18 cellular contexts compared by ENCODE assay signal in genomic region chr22:50262973-50263617, GRCh38. TPM values are rescaled to one million over a fixed set of nuclear protein-coding genes. Genes with fewer than 3 reads are reported as not detected.
A peak's percentile ranks its signal among the peaks of the same experiment; 100 is the strongest.
DNase-seq lines count a peak whose midpoint lies in the region; ATAC-seq and TF ChIP-seq lines count a peak whose summit lies in the region.
"Had no signal": no experiment of that assay in that cellular context is flagged by ENCODE, and none has a peak within 500 bp of the region (broad histone marks: within the 10 kb centered on the region; RNA-seq: fewer than 3 reads in every experiment).

No MANE protein-coding gene starts in this region.

- H4K91ac ChIP-seq in neuronal stem cell (ENCODE audit: low read depth, low read length, poor library complexity) = peak overlapping the region; percentile 26

- H3K27ac ChIP-seq in GM23338 (ENCODE audit: low read depth) (no peak overlapping the region), OCI-LY7 (ENCODE audit: low read depth, low read length, poor library complexity, severe bottlenecking) (peak overlapping the region; percentile 63), neuronal stem cell (replicated peaks; ENCODE audit: low read length) (no peak overlapping the region), prostate gland (no peak overlapping the region)
- H3K27ac ChIP-seq: KMS-11, neural progenitor cell had no signal

- peak overlapping the region; percentile 99 for H2AK5ac ChIP-seq in neuronal stem cell (ENCODE audit: low read depth, low read length)

- no peak overlapping the region for H3K4ac ChIP-seq in neuronal stem cell (ENCODE audit: low read length)

- peak overlapping the region; percentile 88 for H2BK120ac ChIP-seq in neuronal stem cell (ENCODE audit: low read depth, low read length)

- H3K14ac ChIP-seq in neuronal stem cell (ENCODE audit: low read length) = peak overlapping the region; percentile 67

- CTCF ChIA-PET in OCI-LY7 (lab: Charles Lee; ENCODE audit: unreplicated experiment) = interaction anchor here (0.6 kb wide), 1 partner anchor 58 kb away, joined by 3 read pairs; no protein-coding TSS in a partner anchor

- intact Hi-C loops in OCI-LY7 (cut with micrococcal nuclease; ENCODE audit: unreplicated experiment) (no loop called here), prostate gland (cut with DNase I) (no loop called here)

- no peaks in the 10 kb centered on the region for H3K9me3 ChIP-seq in OCI-LY7 (ENCODE audit: low read length)
- peaks cover 4% of the 10 kb centered on the region in 2 donors for H3K9me3 ChIP-seq in neuronal stem cell (replicated peaks in 1 of 2; ENCODE audit: control insufficient read depth in 2 of 2, insufficient read depth in 1 of 2, low read depth in 1 of 2, low read length in 2 of 2)
- H3K9me3 ChIP-seq in prostate gland = no peaks in the 10 kb centered on the region

- H2BK5ac ChIP-seq in neuronal stem cell (ENCODE audit: low read length) = peak overlapping the region; percentile 98

- POLR2A ChIA-PET in OCI-LY7 (lab: Charles Lee) = no interaction called here

- no peaks in the 10 kb centered on the region for H3K9me3 Mint-ChIP-seq in GM23338

- H3K18ac ChIP-seq in neuronal stem cell (ENCODE audit: low read length) = peak overlapping the region; percentile 96

- no peak overlapping the region for H3K4me3 ChIP-seq in GM23338
- no peak overlapping the region for H3K4me3 ChIP-seq in OCI-LY7 (ENCODE audit: low read depth, low read length, poor library complexity, severe bottlenecking)
- no peak overlapping the region for H3K4me3 ChIP-seq in neuronal stem cell (ENCODE audit: low read length in 2 of 2)
- H3K4me3 ChIP-seq in prostate gland = no peak overlapping the region
- H3K4me3 ChIP-seq: neural progenitor cell had no signal

- no peak overlapping the region for H4K8ac ChIP-seq in neuronal stem cell (ENCODE audit: low read depth, low read length)

- peak overlapping the region; percentile 89 for H2BK12ac ChIP-seq in neuronal stem cell (ENCODE audit: low read length)

- no TSS peak for BruUV-seq in OCI-LY7 (replicated peaks; lab: Mats Ljungman, UMichigan)

- H3F3A ChIP-seq in GM23338 (replicated peaks; ENCODE audit: low read depth) = no peaks in the 10 kb centered on the region

- H3K9me2 ChIP-seq in GM23338 (ENCODE audit: insufficient read depth) = no peaks in the 10 kb centered on the region
- no peaks in the 10 kb centered on the region for H3K9me2 ChIP-seq in OCI-LY7 (ENCODE audit: insufficient read depth, low read length)

- H3K4me3 Mint-ChIP-seq in GM23338 = no peak overlapping the region

- H3K36me3 ChIP-seq in GM23338 (ENCODE audit: insufficient read depth) (no peaks in the 10 kb centered on the region), OCI-LY7 (ENCODE audit: insufficient read depth, low read length) (peaks cover under 1% of the 10 kb centered on the region; the same call in 1 of the 2 replicates), neuronal stem cell (replicated peaks in 1 of 2; ENCODE audit: control insufficient read depth in 2 of 2, insufficient read depth in 2 of 2, low read length in 2 of 2) (peaks cover 0 to 24% of the 10 kb centered on the region in 2 donors), prostate gland (no peaks in the 10 kb centered on the region)
- H3K36me3 ChIP-seq: neural progenitor cell had no signal

- TF ChIP-seq POLR2A in prostate gland (IDR thresholded peaks at IDR 0.05) = no peak

- H3K4me1 ChIP-seq in GM23338 (ENCODE audit: insufficient read depth) (peaks cover 7% of the 10 kb centered on the region), OCI-LY7 (ENCODE audit: insufficient read depth, low read length, poor library complexity, severe bottlenecking) (peaks cover 30% of the 10 kb centered on the region), neuronal stem cell (ENCODE audit: control insufficient read depth in 2 of 2, insufficient read depth in 1 of 2, low read depth in 1 of 2, low read length in 2 of 2) (peaks cover 11 to 18% of the 10 kb centered on the region in 2 donors), prostate gland (replicated peaks) (peaks cover 8% of the 10 kb centered on the region)

- peaks cover 34% of the 10 kb centered on the region for H3K27me3 Mint-ChIP-seq in GM23338 (ENCODE audit: insufficient read depth, low read depth, poor library complexity)

- peak overlapping the region; percentile 99 for H2BK15ac ChIP-seq in neuronal stem cell (ENCODE audit: low read length)

- H3K27me3 ChIP-seq in GM23338 (ENCODE audit: insufficient read depth) = peaks cover 44% of the 10 kb centered on the region
- H3K27me3 ChIP-seq in neuronal stem cell (ENCODE audit: control insufficient read depth in 3 of 3, insufficient read depth in 3 of 3, low read depth in 1 of 3, low read length in 3 of 3) = no peaks in the 10 kb centered on the region
- no peaks in the 10 kb centered on the region for H3K27me3 ChIP-seq in prostate gland (replicated peaks; ENCODE audit: insufficient read depth)

- H3K9ac ChIP-seq in neuronal stem cell (ENCODE audit: low read depth, low read length, poor library complexity) = no peak overlapping the region
- H3K9ac ChIP-seq: KMS-11, neural progenitor cell had no signal

- no peaks in the 10 kb centered on the region for H3K79me2 ChIP-seq in GM23338 (replicated peaks; ENCODE audit: insufficient read depth)
- H3K79me2 ChIP-seq in OCI-LY7 (ENCODE audit: insufficient read depth, low read depth, low read length) = peaks cover 15% of the 10 kb centered on the region

- H3K27ac Mint-ChIP-seq in GM23338 = no peak overlapping the region
- H3K27ac Mint-ChIP-seq: neural progenitor cell had no signal

- H3K4me2 ChIP-seq in GM23338 (peak overlapping the region; percentile 66; the same call in 1 of the 2 replicates), OCI-LY7 (ENCODE audit: low read length) (peak overlapping the region; percentile 83), neuronal stem cell (ENCODE audit: insufficient read depth, low read length, poor library complexity, severe bottlenecking) (no peak overlapping the region)
- H3K4me2 ChIP-seq: KMS-11 had no signal

- H2AFZ ChIP-seq in GM23338 (no peak overlapping the region), OCI-LY7 (ENCODE audit: low read length) (no peak overlapping the region), neuronal stem cell (ENCODE audit: low read length) (no peak overlapping the region)
- H2AFZ ChIP-seq: neural progenitor cell had no signal

- ATAC-seq in GM23338 (no peak), GM18517 (IDR thresholded peaks at IDR 0.05; ENCODE audit: unreplicated experiment) (no peak)
- ATAC-seq: activated CD8-positive, alpha-beta T cell treated with anti-CD3 and anti-CD28 coated beads, Interleukin-2, amount 10 ng/mL, durations not matched to agents 7 days and 5 days had no signal

- no peaks in the 10 kb centered on the region for H4K20me1 ChIP-seq in GM23338 (replicated peaks; ENCODE audit: insufficient read depth)
- no peaks in the 10 kb centered on the region for H4K20me1 ChIP-seq in OCI-LY7 (ENCODE audit: insufficient read depth, low read length)

- peaks cover 6% of the 10 kb centered on the region; the same call in 2 of the 3 replicates for H3K4me1 Mint-ChIP-seq in GM23338

- no peaks in the 10 kb centered on the region for H3K36me3 Mint-ChIP-seq in GM23338 (ENCODE audit: low read depth)
- H3K36me3 Mint-ChIP-seq: neural progenitor cell had no signal

- no peak for TF ChIP-seq CTCF in GM23338 (conservative IDR thresholded peaks at IDR 0.05; ENCODE audit: low read depth in 2 of 2)
- no peak for TF ChIP-seq CTCF in OCI-LY7 (conservative IDR thresholded peaks at IDR 0.05; ENCODE audit: low read length)
- TF ChIP-seq CTCF in prostate gland (IDR thresholded peaks at IDR 0.05) = no peak

- DNase-seq in GM23338 (ENCODE audit: low spot score) (no peak), OCI-LY7 (ENCODE audit: low spot score) (no peak), neuronal stem cell (ENCODE audit: low spot score) (no peak), prostate gland (ENCODE audit: low spot score) (no peak), UCSD-AML1 (lab: John Stamatoyannopoulos, UW; ENCODE audit: unreplicated experiment) (no peak)
- DNase-seq: activated CD8-positive, alpha-beta T cell treated with anti-CD3 and anti-CD28 coated beads, Interleukin-2, amount 10 ng/mL, durations not matched to agents 7 days and 5 days; activated T-cell treated with anti-CD3 and anti-CD28 coated beads, Interleukin-2, amount 50 U/mL, for 1 hour; AML-193; hypothalamus; islet precursor cell; MV-4-11; NCI-H187; NCI-H2227 treated with DMSO at 0.1 percent for 48 hours; NCI-H748 treated with DMSO at 0.1 percent for 48 hours; T-helper 9 cell had no signal

- H3K23ac ChIP-seq in neuronal stem cell (ENCODE audit: low read depth, low read length, poor library complexity) = peak overlapping the region; percentile 29

- no CpG with 5 or more reads among the region's 9 CpGs for WGBS in neuronal stem cell (ENCODE audit: extremely low coverage in 2 of 2, insufficient read length in 2 of 2, insufficient replicate concordance in 1 of 2), 2 donors
- 81% methylated on average over 9 of the region's 9 CpGs for WGBS in prostate gland

- H3K79me1 ChIP-seq in neuronal stem cell (ENCODE audit: low read depth, low read length) = peaks cover 15% of the 10 kb centered on the region

RNA-seq across cellular contexts. Expression of gene MAPK12, which starts 1.6 kb away (rescaled TPM):
- 20.4 and 26.1 TPM in 2 replicates for total RNA-seq in GM23338 (2014; rRNA removed; shearing (Covaris generic))
- 10.4 and 15.8 TPM in 2 replicates for polyA plus RNA-seq in GM23338 (2016; fragmentation: Nextera tagmentation; extraction: Ambion mirVana)
- total RNA-seq in OCI-LY7 (2014; rRNA removed; shearing (Covaris generic)) = 90.8 and 93.6 TPM in 2 replicates
- total RNA-seq in OCI-LY7 (2022) = 84.9 and 90.1 TPM in 2 replicates
- 28.8 TPM for polyA plus RNA-seq in neuronal stem cell (2013, experiment 1 of 2)
- 28.1 TPM for polyA plus RNA-seq in neuronal stem cell (2013, experiment 2 of 2)
- total RNA-seq in prostate gland = 10 to 100 TPM in 1 of 2 donors, 1 to 10 TPM in 1; 8.4 to 18.0 TPM

RNA-seq across cellular contexts. Expression of gene MAPK11, which starts 7.1 kb away (rescaled TPM):
- 1.6 and 1.9 TPM in 2 replicates for total RNA-seq in GM23338 (2014; rRNA removed; shearing (Covaris generic))
- 0.34 and 0.78 TPM in 2 replicates for polyA plus RNA-seq in GM23338 (2016; fragmentation: Nextera tagmentation; extraction: Ambion mirVana)
- total RNA-seq in OCI-LY7 (2014; rRNA removed; shearing (Covaris generic)) = 12.0 and 13.0 TPM in 2 replicates
- total RNA-seq in OCI-LY7 (2022) (18.6 and 19.7 TPM in 2 replicates), prostate gland (10 to 100 TPM; 11.4 to 14.1 TPM)
- 4.0 TPM for polyA plus RNA-seq in neuronal stem cell (2013, experiment 1 of 2)
- 3.6 TPM for polyA plus RNA-seq in neuronal stem cell (2013, experiment 2 of 2)

RNA-seq across cellular contexts. Expression of gene HDAC10, which starts 12.0 kb away (rescaled TPM):
- 32.4 and 41.9 TPM in 2 replicates for total RNA-seq in GM23338 (2014; rRNA removed; shearing (Covaris generic))
- polyA plus RNA-seq in GM23338 (2016; fragmentation: Nextera tagmentation; extraction: Ambion mirVana) = 4.1 and 5.1 TPM in 2 replicates
- total RNA-seq in OCI-LY7 (2014; rRNA removed; shearing (Covaris generic)) = 47.4 and 49.4 TPM in 2 replicates
- total RNA-seq in OCI-LY7 (2022) (74.6 and 74.9 TPM in 2 replicates), prostate gland (10 to 100 TPM; 36.9 to 41.3 TPM)
- polyA plus RNA-seq in neuronal stem cell (2013, experiment 1 of 2) = 20.1 TPM
- 18.8 TPM for polyA plus RNA-seq in neuronal stem cell (2013, experiment 2 of 2)

RNA-seq across cellular contexts. Expression of gene TUBGCP6, which starts 18.3 kb away (rescaled TPM):
- total RNA-seq in GM23338 (2014; rRNA removed; shearing (Covaris generic)) = 32.7 and 47.1 TPM in 2 replicates
- polyA plus RNA-seq in GM23338 (2016; fragmentation: Nextera tagmentation; extraction: Ambion mirVana) = 18.6 TPM in 2 replicates
- 52.8 and 57.7 TPM in 2 replicates for total RNA-seq in OCI-LY7 (2014; rRNA removed; shearing (Covaris generic))
- total RNA-seq in OCI-LY7 (2022) (63.2 and 68.8 TPM in 2 replicates), prostate gland (100 to 1,000 TPM in 1 of 2 donors, 10 to 100 TPM in 1; 56.3 to 117 TPM)
- 12.1 TPM for polyA plus RNA-seq in neuronal stem cell (2013, experiment 1 of 2)
- 12.1 TPM for polyA plus RNA-seq in neuronal stem cell (2013, experiment 2 of 2)

RNA-seq across cellular contexts. Expression of gene PLXNB2, which starts 44.4 kb away (rescaled TPM):
- total RNA-seq in GM23338 (2014; rRNA removed; shearing (Covaris generic)) = 66.3 and 70.4 TPM in 2 replicates
- polyA plus RNA-seq in GM23338 (2016; fragmentation: Nextera tagmentation; extraction: Ambion mirVana) = 29.1 and 33.0 TPM in 2 replicates
- total RNA-seq in OCI-LY7 (2014; rRNA removed; shearing (Covaris generic)) = 10.7 and 13.6 TPM in 2 replicates
- 38.9 and 39.2 TPM in 2 replicates for total RNA-seq in OCI-LY7 (2022)
- polyA plus RNA-seq in neuronal stem cell (2013, experiment 1 of 2) = 71.0 TPM
- polyA plus RNA-seq in neuronal stem cell (2013, experiment 2 of 2) = 69.8 TPM
- 100 to 1,000 TPM; 259 to 309 TPM for total RNA-seq in prostate gland
